7 cellular contexts compared by ENCODE assay signal in genomic region chrX:56233682-56234081, GRCh38. TPM values are rescaled to one million over a fixed set of nuclear protein-coding genes. Genes with fewer than 3 reads are reported as not detected.
DNase-seq lines count a peak whose midpoint lies in the region; ATAC-seq and TF ChIP-seq lines count a peak whose summit lies in the region.

No MANE protein-coding gene starts in this region.

- RAD21 ChIA-PET in HCT116 (lab: Charles Lee; ENCODE audit: low non-redundant PET in 1 of 2, low total read pairs in 2 of 2, uncharacterized antibody in 2 of 2, unreplicated experiment in 2 of 2), result no interaction called here

- TF ChIP-seq RAD21 in HCT116 (IDR thresholded peaks at IDR 0.05; ENCODE audit: low read depth), result no peak

- H3K9me2 ChIP-seq in HCT116 (ENCODE audit: insufficient read depth), result no peaks in the 10 kb centered on the region

- DNase-seq in HCT116 (ENCODE audit: low read depth, low spot score) (peak; percentile 29), foreskin fibroblast (peak; percentile 36 to 82), ovary (peak; percentile 63 to 69 (median 66)), HEK293T (ENCODE audit: extremely low spot score) (no peak), NCI-H774 (lab: John Stamatoyannopoulos, UW) (no peak)

- BruUV-seq in HCT116 (replicated peaks; lab: Mats Ljungman, UMichigan), result no TSS peak

- TF ChIP-seq POLR2A in HCT116 (IDR thresholded peaks at IDR 0.05; ENCODE audit: borderline replicate concordance, extremely low read depth, insufficient read depth, insufficient read length) (no peak), ovary (IDR thresholded peaks at IDR 0.05) (peak; percentile 23)

- H3K9me3 Mint-ChIP-seq in T-helper 1 cell treated with Interleukin-12 subunit alpha and Interleukin-12 subunit beta and Interleukin-4 antibody, amounts not matched to agents 30 μg/mL and 1 μg/mL, for 36 hours, result no peaks in the 10 kb centered on the region

- H3K79me2 ChIP-seq in HCT116 (ENCODE audit: insufficient read depth, low read length), result no peaks in the 10 kb centered on the region

- TF ChIP-seq EP300 in ovary (IDR thresholded peaks at IDR 0.05), result no peak

- TF ChIP-seq CTCF in HCT116 (IDR thresholded peaks at IDR 0.05 in 2 of 3, conservative IDR thresholded peaks at IDR 0.05 in 1 of 3; ENCODE audit: borderline replicate concordance in 1 of 3, insufficient read depth in 1 of 3, low read depth in 2 of 3, low read length in 2 of 3) (peak in 1 of 3 experiments; percentile 22; a peak in 2 of 6 replicates), foreskin fibroblast (IDR thresholded peaks at IDR 0.05; ENCODE audit: low read depth, low read length) (peak; percentile 10), ovary (IDR thresholded peaks at IDR 0.05) (no peak)

- H3K36me3 ChIP-seq in HCT116 (ENCODE audit: control insufficient read depth in 1 of 2, insufficient read depth in 2 of 2, low read length in 2 of 2) (no peaks in the 10 kb centered on the region), ovary (no peaks in the 10 kb centered on the region)

- no peak overlapping the region for H3K9ac ChIP-seq in HCT116 (ENCODE audit: low read length)

- no peak overlapping the region for H2AFZ ChIP-seq in HCT116 (ENCODE audit: low read depth, low read length, poor library complexity, severe bottlenecking)

- ATAC-seq in GM18511 (IDR thresholded peaks at IDR 0.05; ENCODE audit: unreplicated experiment) (peak; percentile 86), HCT116 (peak; percentile 84)

- H3K4me3 Mint-ChIP-seq in T-helper 1 cell treated with Interleukin-12 subunit alpha and Interleukin-12 subunit beta and Interleukin-4 antibody, amounts not matched to agents 30 μg/mL and 1 μg/mL, for 36 hours, result peak overlapping the region; percentile 89

- peak overlapping the region; percentile 27; the same call in 1 of the 2 replicates for H3K4me2 ChIP-seq in HCT116 (ENCODE audit: low read length)

- POLR2A ChIA-PET in HCT116 (lab: Charles Lee) (interaction anchor here (1.2 kb wide), 1 partner anchor 9 kb away, joined by 3 read pairs; no protein-coding TSS in a partner anchor), HEK293T (lab: Yijun Ruan, JAX) (no interaction called here)

- H3K4me1 ChIP-seq in HCT116 (ENCODE audit: control insufficient read depth in 1 of 2, insufficient read depth in 2 of 2, low read length in 2 of 2) (peaks cover 4 to 18% of the 10 kb centered on the region in 2 experiments), ovary (ENCODE audit: insufficient read depth) (peaks cover 2% of the 10 kb centered on the region)

- H4K20me1 ChIP-seq in HCT116 (ENCODE audit: insufficient read depth), result no peaks in the 10 kb centered on the region

- peaks cover 3% of the 10 kb centered on the region for H3K27me3 Mint-ChIP-seq in T-helper 1 cell treated with Interleukin-12 subunit alpha and Interleukin-12 subunit beta and Interleukin-4 antibody, amounts not matched to agents 30 μg/mL and 1 μg/mL, for 36 hours (ENCODE audit: low read depth)

- peaks cover 8% of the 10 kb centered on the region for H3K36me3 Mint-ChIP-seq in T-helper 1 cell treated with Interleukin-12 subunit alpha and Interleukin-12 subunit beta and Interleukin-4 antibody, amounts not matched to agents 30 μg/mL and 1 μg/mL, for 36 hours (ENCODE audit: low read depth)

- H3K27ac ChIP-seq in HCT116 (ENCODE audit: low read depth, low read length) (no peak overlapping the region), ovary (peak overlapping the region; percentile 64 to 80)

- no peaks in the 10 kb centered on the region for H3K9me3 ChIP-seq in HCT116 (ENCODE audit: control insufficient read depth in 1 of 2, insufficient read depth in 1 of 2, low read depth in 1 of 2, low read length in 2 of 2)
- H3K9me3 ChIP-seq in ovary, result no peaks in the 10 kb centered on the region

- WGBS in ovary, 3 donors, result 11 to 16% (median 13%) methylated on average over 8 of the region's 8 CpGs

- peaks cover 39% of the 10 kb centered on the region for H3K4me1 Mint-ChIP-seq in T-helper 1 cell treated with Interleukin-12 subunit alpha and Interleukin-12 subunit beta and Interleukin-4 antibody, amounts not matched to agents 30 μg/mL and 1 μg/mL, for 36 hours (ENCODE audit: low read depth)

- CTCF ChIA-PET in HCT116 (lab: Charles Lee) (interaction anchor here (0.7 to 1.3 kb wide), 3 partner anchors 14 to 326 kb away, joined by 4 to 7 read pairs (median 4); no protein-coding TSS in a partner anchor), HEK293T (lab: Yijun Ruan, JAX) (no interaction called here)

- H3K27me3 ChIP-seq in HCT116 (ENCODE audit: insufficient read depth, low read length) (no peaks in the 10 kb centered on the region), ovary (no peaks in the 10 kb centered on the region)

- H3K27ac Mint-ChIP-seq in T-helper 1 cell treated with Interleukin-12 subunit alpha and Interleukin-12 subunit beta and Interleukin-4 antibody, amounts not matched to agents 30 μg/mL and 1 μg/mL, for 36 hours, result peak overlapping the region; percentile 38

- intact Hi-C loops in HCT116 (cut with micrococcal nuclease) (loop anchor here (5.0 kb wide), 1 partner anchor 516 kb away; the partner anchor contains the start of gene RRAGB), ovary (cut with DNase I) (loop anchor here in 1 of 4 donors (10.0 kb wide), 1 partner anchor 519 kb away; the partner anchor contains the start of gene RRAGB)

- H3K4me3 ChIP-seq in HCT116 (replicated peaks in 1 of 2; ENCODE audit: low read depth in 1 of 2, low read length in 2 of 2) (no peak overlapping the region), foreskin fibroblast (ENCODE audit: low read depth in 1 of 2, low read length in 2 of 2) (peak overlapping the region; percentile 46 to 55), ovary (peak overlapping the region; percentile 53)

TF ChIP-seq in HCT116, 20 proteins besides CTCF, POLR2A, EP300 and RAD21:
- TF ChIP-seq SP1 (IDR thresholded peaks at IDR 0.05; ENCODE audit: low read depth), result no peak
- TF ChIP-seq EGR1 (IDR thresholded peaks at IDR 0.05; ENCODE audit: low read depth), result 0 out of 2 replicates have a peak, but pooled peaks have one; percentile 45
TF ChIP-seq in HCT116: peak in this region for 1.

TF ChIP-seq in HEK293T, 16 proteins besides CTCF, POLR2A, EP300 and RAD21:
- TF ChIP-seq PKNOX1 (IDR thresholded peaks at IDR 0.05) (no peak), SP1 (IDR thresholded peaks at IDR 0.05) (no peak), NFRKB (IDR thresholded peaks at IDR 0.05) (no peak), ZNF384 (IDR thresholded peaks at IDR 0.05) (no peak), LEF1 (IDR thresholded peaks at IDR 0.05; ENCODE audit: borderline replicate concordance) (no peak), BHLHE40 (IDR thresholded peaks at IDR 0.05; ENCODE audit: borderline replicate concordance) (no peak), HDGF (IDR thresholded peaks at IDR 0.05; ENCODE audit: borderline replicate concordance) (no peak), ARNT (IDR thresholded peaks at IDR 0.05) (no peak), SUZ12 (IDR thresholded peaks at IDR 0.05) (no peak), L3MBTL2 (conservative IDR thresholded peaks at IDR 0.05) (no peak), ELF4 (IDR thresholded peaks at IDR 0.05) (no peak), FOXK2 (IDR thresholded peaks at IDR 0.05) (no peak), TARDBP (IDR thresholded peaks at IDR 0.05) (no peak), FOXA1 (IDR thresholded peaks at IDR 0.05) (no peak), CTBP1 (IDR thresholded peaks at IDR 0.05; ENCODE audit: borderline replicate concordance) (no peak), FOXM1 (IDR thresholded peaks at IDR 0.05; ENCODE audit: borderline replicate concordance) (no peak)
TF ChIP-seq in HEK293T: peak in this region for 0.

RNA-seq across cellular contexts. Expression of gene KLF8, which starts 1.5 kb away (rescaled TPM):
- total RNA-seq in HCT116 (2021; ENCODE audit: unreplicated experiment), result 1.2 TPM
- 0.41 and 0.70 TPM in 2 replicates for polyA plus RNA-seq in HCT116 (2012)
- 10 to 100 TPM; 10.3 to 25.1 (median 13.6) TPM for total RNA-seq in ovary
- 10 to 100 TPM in 1 of 2 donors, 1 to 10 TPM in 1; 9.5 to 16.8 TPM for polyA plus RNA-seq in ovary

Comparison
In these comparisons a context has a peak if more than half of its experiments do, and no peak if none do; other contexts are left out.
1. DNase-seq: peak in HCT116 (single experiment), foreskin fibroblast (2 of 2) and ovary (5 of 5); none in HEK293T (single experiment) and NCI-H774 (single experiment).
2. H3K4me3 ChIP-seq: peak in foreskin fibroblast (2 of 2) and ovary (single experiment); none in HCT116 (0 of 2).